ENCODE assay signal across 23 cellular contexts in genomic region chr12:770474-770873, GRCh38. TPM values are rescaled to one million over a fixed set of nuclear protein-coding genes. Genes with fewer than 3 reads are reported as not detected.
DNase-seq lines count a peak whose midpoint lies in the region; FAIRE-seq and TF ChIP-seq lines count a peak whose summit lies in the region.
"Had no signal": no experiment of that assay in that cellular context is flagged by ENCODE, and none has a peak within 500 bp of the region (broad histone marks: within the 10 kb centered on the region; RNA-seq: fewer than 3 reads in every experiment).

No MANE protein-coding gene starts in this region.

- no peak overlapping the region for H3K4me3 ChIP-seq in OCI-LY1 (ENCODE audit: low read depth, low read length, poor library complexity, severe bottlenecking)
- H3K4me3 ChIP-seq: SJCRH30, vagina had no signal

- H4K20me1 ChIP-seq in OCI-LY1 (ENCODE audit: insufficient read depth, low read length): no peaks in the 10 kb centered on the region

- no peak overlapping the region for H2AFZ ChIP-seq in OCI-LY1 (ENCODE audit: low read length)

- H3F3A ChIP-seq in OCI-LY1 (ENCODE audit: insufficient read depth, low read length): 0 out of 2 replicates have a peak, but pooled peaks cover 3% of the 10 kb centered on the region

- FAIRE-seq in frontal cortex (lab: Jason Lieb, UNC): peak; percentile 13

- H3K79me2 ChIP-seq in OCI-LY1 (ENCODE audit: insufficient read depth, low read length): peaks cover 94% of the 10 kb centered on the region

- DNase-seq in AG20443 (ENCODE audit: low spot score) (peak; percentile 12), GM03348 (ENCODE audit: low spot score) (peak; percentile 36), frontal cortex (ENCODE audit: low spot score in 2 of 2) (no peak), NCI-H345 treated with DMSO at 0.1 percent for 48 hours (lab: John Stamatoyannopoulos, UW; ENCODE audit: unreplicated experiment) (no peak), DMS153 (lab: John Stamatoyannopoulos, UW) (no peak), NCI-H2029 treated with DMSO at 0.1 percent for 48 hours (lab: John Stamatoyannopoulos, UW) (no peak), osteocyte (ENCODE audit: extremely low spot score, unreplicated experiment) (no peak)
- DNase-seq: activated B cell treated with CpG ODN at 0.5 μM for 24 hours; activated CD4-positive, alpha-beta memory T cell treated with anti-CD3 and anti-CD28 coated beads for 36 hours; activated T-cell treated with anti-CD3 and anti-CD28 coated beads for 4 hours; amygdala; DND-41; H9; NCI-H1436; NCI-H2171; NCI-H526 treated with DMSO at 0.1 percent for 48 hours; occipital lobe; PC-3; SJCRH30 had no signal

- H3K36me3 ChIP-seq in OCI-LY1 (ENCODE audit: insufficient read depth, low read length): peaks cover 8% of the 10 kb centered on the region; the same call in 1 of the 2 replicates

- no peak overlapping the region for H3K9ac ChIP-seq in OCI-LY1 (ENCODE audit: low read length)

- no peak overlapping the region for H3K27ac Mint-ChIP-seq in osteocyte (ENCODE audit: unreplicated experiment)
- H3K27ac Mint-ChIP-seq: activated B cell treated with CpG ODN at 0.5 μM for 24 hours; H9; T-helper 2 cell treated with Interferon-gamma antibody and Interleukin-4, amounts not matched to agents 5 μg/mL and 100 μg/mL, for 36 hours had no signal

- H3K9me2 ChIP-seq in OCI-LY1 (ENCODE audit: low read depth, low read length): no peaks in the 10 kb centered on the region

- no peak overlapping the region for H3K27ac ChIP-seq in OCI-LY1 (ENCODE audit: low read depth, low read length, poor library complexity, severe bottlenecking)
- H3K27ac ChIP-seq: epithelial cell of prostate, SJCRH30, vagina had no signal

- peaks cover 38% of the 10 kb centered on the region for H3K4me1 Mint-ChIP-seq in osteocyte (ENCODE audit: unreplicated experiment)

- no peaks in the 10 kb centered on the region for H3K9me3 Mint-ChIP-seq in osteocyte (ENCODE audit: unreplicated experiment)
- H3K9me3 Mint-ChIP-seq: activated B cell treated with CpG ODN at 0.5 μM for 24 hours; activated CD4-positive, alpha-beta memory T cell treated with anti-CD3 and anti-CD28 coated beads for 36 hours; H9; T-helper 2 cell treated with Interferon-gamma antibody and Interleukin-4, amounts not matched to agents 5 μg/mL and 100 μg/mL, for 36 hours had no signal

- peaks cover 54% of the 10 kb centered on the region for H3K4me1 ChIP-seq in OCI-LY1 (ENCODE audit: insufficient read depth, low read length, severe bottlenecking)

- H3K4me3 Mint-ChIP-seq in osteocyte (ENCODE audit: unreplicated experiment): no peak overlapping the region
- H3K4me3 Mint-ChIP-seq: activated B cell treated with CpG ODN at 0.5 μM for 24 hours; activated CD4-positive, alpha-beta memory T cell treated with anti-CD3 and anti-CD28 coated beads for 36 hours; H9; T-helper 2 cell treated with Interferon-gamma antibody and Interleukin-4, amounts not matched to agents 5 μg/mL and 100 μg/mL, for 36 hours had no signal

- TF ChIP-seq CTCF in OCI-LY1 (IDR thresholded peaks at IDR 0.05; ENCODE audit: low read length): no peak
- no peak for TF ChIP-seq CTCF in osteocyte (IDR thresholded peaks at IDR 0.05)

- no peaks in the 10 kb centered on the region for H3K27me3 Mint-ChIP-seq in osteocyte (ENCODE audit: unreplicated experiment)
- H3K27me3 Mint-ChIP-seq: activated B cell treated with CpG ODN at 0.5 μM for 24 hours; activated CD4-positive, alpha-beta memory T cell treated with anti-CD3 and anti-CD28 coated beads for 36 hours had no signal

- H3K4me2 ChIP-seq in OCI-LY1 (ENCODE audit: low read length): 0 out of 2 replicates have a peak overlapping the region, but pooled peaks have one; percentile 17

- no peaks in the 10 kb centered on the region for H3K9me3 ChIP-seq in OCI-LY1 (ENCODE audit: low read length)
- H3K9me3 ChIP-seq: SJCRH30, vagina had no signal

- H3K27me3 ChIP-seq in OCI-LY1 (ENCODE audit: insufficient read depth, low read length): no peaks in the 10 kb centered on the region
- H3K27me3 ChIP-seq: SJCRH30, vagina had no signal

- no peaks in the 10 kb centered on the region for H3K36me3 Mint-ChIP-seq in osteocyte (ENCODE audit: unreplicated experiment)

RNA-seq across cellular contexts. Expression of gene WNK1, which starts 18.1 kb away (rescaled TPM):
- 48.5 TPM for total RNA-seq in frontal cortex
- 186 and 188 TPM in 2 replicates for total RNA-seq in osteocyte

Comparison
In these comparisons a context has a peak if more than half of its experiments do, and no peak if none do; other contexts are left out.
1. DNase-seq: peak in AG20443 (single experiment) and GM03348 (single experiment); none in frontal cortex (0 of 2), NCI-H345 treated with DMSO at 0.1 percent for 48 hours (single experiment), DMS153 (single experiment), NCI-H2029 treated with DMSO at 0.1 percent for 48 hours (single experiment) and osteocyte (single experiment).